Comparison of ENCODE assay signal across 8 cellular contexts in the genomic region with DNA sequence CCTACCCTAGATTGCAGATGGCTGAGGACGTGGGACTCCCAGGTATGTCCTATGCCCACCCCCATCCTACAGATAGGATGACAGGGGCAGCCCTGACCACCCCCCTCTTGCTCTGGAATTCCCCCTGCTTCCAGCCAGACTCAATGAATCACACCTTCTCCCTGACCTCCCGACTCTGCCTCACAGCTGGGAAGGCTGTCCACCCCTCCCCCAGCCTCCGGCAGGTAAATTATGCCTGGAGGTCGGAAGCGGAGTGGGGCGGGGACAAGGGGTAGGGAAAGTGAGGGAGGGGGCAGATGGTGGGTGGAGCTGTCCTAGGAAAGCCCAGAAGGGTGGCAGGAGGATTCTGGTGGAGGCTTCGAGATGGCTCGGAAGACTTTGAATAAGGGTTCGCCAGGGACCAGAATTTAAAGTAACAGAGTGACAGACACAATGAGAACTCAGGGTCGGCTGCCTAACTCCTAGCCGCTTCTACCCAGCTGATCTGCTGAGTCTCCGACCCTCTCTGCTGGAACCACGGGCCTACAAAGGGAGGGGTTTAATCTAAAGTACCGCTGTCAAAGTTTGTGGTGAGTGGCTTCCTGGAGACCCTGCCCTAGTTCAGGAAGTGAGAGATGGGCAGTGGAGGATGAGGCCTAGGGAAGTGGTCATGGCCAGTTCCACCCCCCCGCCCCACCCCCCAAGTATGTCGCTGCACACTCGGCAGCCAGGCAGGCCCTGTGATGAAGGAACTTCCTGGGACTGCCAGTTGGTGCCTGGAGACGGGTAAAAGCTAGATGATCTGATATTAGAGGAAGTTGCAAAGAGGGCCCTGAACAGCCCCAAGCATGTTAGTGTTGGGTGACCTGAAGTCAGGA. TPM values are rescaled to one million over a fixed set of nuclear protein-coding genes. Genes with fewer than 3 reads are reported as not detected.
DNase-seq lines count a peak whose midpoint lies in the region; ATAC-seq and TF ChIP-seq lines count a peak whose summit lies in the region.

No MANE protein-coding gene starts in this region.

- H3K4me1 ChIP-seq in GM23248 (ENCODE audit: insufficient read depth) (peaks cover 10% of the 10 kb centered on the region), RWPE2 (ENCODE audit: insufficient read depth, poor library complexity, severe bottlenecking) (peaks cover 51% of the 10 kb centered on the region), ectodermal cell (ENCODE audit: control insufficient read depth, insufficient read depth, low read length) (peaks cover 43% of the 10 kb centered on the region), MM.1S (ENCODE audit: low read length) (no peaks in the 10 kb centered on the region)

- H3K4me2 ChIP-seq in GM23248 (ENCODE audit: unreplicated experiment) (peak overlapping the region; percentile 17), MM.1S (ENCODE audit: low read depth, low read length) (no peak overlapping the region)

- H2AFZ ChIP-seq in GM23248, result no peak overlapping the region
- no peak overlapping the region for H2AFZ ChIP-seq in MM.1S (ENCODE audit: low read length)

- no peaks in the 10 kb centered on the region for H3K27me3 Mint-ChIP-seq in mesothelial cell of epicardium (ENCODE audit: low read depth)

- H3K36me3 ChIP-seq in GM23248 (ENCODE audit: low read depth), result no peaks in the 10 kb centered on the region
- H3K36me3 ChIP-seq in RWPE2 (ENCODE audit: low read depth), result peaks cover 59% of the 10 kb centered on the region
- peaks cover 8% of the 10 kb centered on the region for H3K36me3 ChIP-seq in ectodermal cell (ENCODE audit: control insufficient read depth, insufficient read depth, low read length)
- H3K36me3 ChIP-seq in MM.1S (replicated peaks; ENCODE audit: insufficient read depth, low read length), result no peaks in the 10 kb centered on the region

- H3K9me3 Mint-ChIP-seq in mesothelial cell of epicardium, result peaks cover 17% of the 10 kb centered on the region

- peaks cover 18% of the 10 kb centered on the region for H3K36me3 Mint-ChIP-seq in mesothelial cell of epicardium

- H3K9me2 ChIP-seq in GM23248 (ENCODE audit: insufficient read depth) (no peaks in the 10 kb centered on the region), MM.1S (replicated peaks; ENCODE audit: insufficient read depth, low read length) (no peaks in the 10 kb centered on the region)

- peak overlapping the region; percentile 39 for H3K4me3 Mint-ChIP-seq in mesothelial cell of epicardium

- WGBS in GM23248 (ENCODE audit: low coverage in 1 of 2, low lambda C conversion rate in 2 of 2, missing lambda C conversion rate in 2 of 2), 2 experiments, result 51 to 53% methylated on average over 13 to 18 of the region's 18 CpGs
- 6 to 8% methylated on average over 17 to 18 of the region's 18 CpGs for WGBS in ectodermal cell, 2 experiments

- H3K27me3 ChIP-seq in GM23248 (replicated peaks; ENCODE audit: insufficient read depth), result no peaks in the 10 kb centered on the region
- no peaks in the 10 kb centered on the region for H3K27me3 ChIP-seq in RWPE2 (ENCODE audit: insufficient read depth, poor library complexity, severe bottlenecking)
- peaks cover 6% of the 10 kb centered on the region for H3K27me3 ChIP-seq in ectodermal cell (ENCODE audit: control insufficient read depth, insufficient read depth, low read length, poor library complexity, severe bottlenecking)
- peaks cover 13% of the 10 kb centered on the region; the same call in 1 of the 2 replicates for H3K27me3 ChIP-seq in MM.1S (replicated peaks; ENCODE audit: insufficient read depth, low read length)

- H4K20me1 ChIP-seq in GM23248 (ENCODE audit: insufficient read depth) (no peaks in the 10 kb centered on the region), MM.1S (ENCODE audit: insufficient read depth, low read length) (no peaks in the 10 kb centered on the region)

- ATAC-seq in RWPE2 (ENCODE audit: low read depth), result peak; percentile 44
- ATAC-seq in HG02852 (IDR thresholded peaks at IDR 0.05; ENCODE audit: unreplicated experiment), result no peak
- ATAC-seq in HG03095 (IDR thresholded peaks at IDR 0.05; ENCODE audit: unreplicated experiment), result no peak

- no peak overlapping the region for H3K9ac ChIP-seq in GM23248
- H3K9ac ChIP-seq in MM.1S (ENCODE audit: low read length), result no peak overlapping the region

- DNase-seq in GM23248 (peak; percentile 42), RWPE2 (ENCODE audit: low spot score) (peak; percentile 97), mesothelial cell of epicardium (ENCODE audit: low spot score in 2 of 2, unreplicated experiment in 2 of 2) (no peak), MM.1S (no peak), OCI-M2 (lab: John Stamatoyannopoulos, UW; ENCODE audit: unreplicated experiment) (no peak)

- no peaks in the 10 kb centered on the region for H3K9me3 ChIP-seq in GM23248 (ENCODE audit: low read depth)
- H3K9me3 ChIP-seq in RWPE2 (ENCODE audit: severe bottlenecking), result peaks cover 12% of the 10 kb centered on the region
- no peaks in the 10 kb centered on the region for H3K9me3 ChIP-seq in ectodermal cell (ENCODE audit: control insufficient read depth, low read length)
- H3K9me3 ChIP-seq in MM.1S (replicated peaks; ENCODE audit: insufficient read depth, low read length), result no peaks in the 10 kb centered on the region

- H3K4me1 Mint-ChIP-seq in mesothelial cell of epicardium, result peaks cover 52% of the 10 kb centered on the region

- peaks cover 3% of the 10 kb centered on the region; the same call in 1 of the 2 replicates for H3F3A ChIP-seq in GM23248 (ENCODE audit: insufficient read depth)
- no peaks in the 10 kb centered on the region for H3F3A ChIP-seq in MM.1S (ENCODE audit: insufficient read depth, low read length)

- H3K4me3 ChIP-seq in GM23248 (no peak overlapping the region), RWPE2 (ENCODE audit: severe bottlenecking) (peak overlapping the region; percentile 8), ectodermal cell (ENCODE audit: insufficient read depth, low read depth, low read length) (peak overlapping the region; percentile 18), MM.1S (ENCODE audit: low read length) (no peak overlapping the region)

- TF ChIP-seq CTCF in RWPE2 (IDR thresholded peaks at IDR 0.05; ENCODE audit: poor library complexity, severe bottlenecking) (no peak), mesothelial cell of epicardium (IDR thresholded peaks at IDR 0.05; ENCODE audit: unreplicated experiment) (no peak), MM.1S (IDR thresholded peaks at IDR 0.05; ENCODE audit: low read length) (no peak)

- H3K79me2 ChIP-seq in GM23248 (ENCODE audit: insufficient read depth), result no peaks in the 10 kb centered on the region
- H3K79me2 ChIP-seq in MM.1S (ENCODE audit: low read length), result no peaks in the 10 kb centered on the region

- H3K27ac Mint-ChIP-seq in mesothelial cell of epicardium, result peak overlapping the region; percentile 70

- in situ Hi-C loops in GM23248 (cut with MboI), result no loop called here

- no peak overlapping the region for H3K27ac ChIP-seq in GM23248
- H3K27ac ChIP-seq in RWPE2 (ENCODE audit: poor library complexity, severe bottlenecking), result peak overlapping the region; percentile 90
- peak overlapping the region; percentile 56 for H3K27ac ChIP-seq in ectodermal cell (ENCODE audit: insufficient read depth, low read depth, low read length, poor library complexity, severe bottlenecking)
- no peak overlapping the region for H3K27ac ChIP-seq in MM.1S (ENCODE audit: low read length)

RNA-seq across cellular contexts. Expression of gene PLEKHG3, which starts 4.2 kb away (rescaled TPM):
- 4.6 and 6.9 TPM in 2 replicates for total RNA-seq in GM23248 (2014; rRNA removed; shearing (Covaris generic))
- polyA plus RNA-seq in GM23248 (2016; fragmentation: Nextera tagmentation; extraction: Ambion mirVana), result 2.1 and 2.4 TPM in 2 replicates
- 81.4 TPM for polyA plus RNA-seq in ectodermal cell (2013, experiment 1 of 4)
- polyA plus RNA-seq in ectodermal cell (2013, experiment 2 of 4), result 114 TPM
- 64.1 TPM for polyA plus RNA-seq in ectodermal cell (2013, experiment 3 of 4)
- polyA plus RNA-seq in ectodermal cell (2013, experiment 4 of 4), result 62.5 TPM
- total RNA-seq in mesothelial cell of epicardium, result 141 to 142 TPM (median 142 TPM) in 3 replicates

Comparison
In these comparisons a context has a peak if more than half of its experiments do, and no peak if none do; other contexts are left out.
1. DNase-seq: peak in GM23248 (single experiment) and RWPE2 (single experiment); none in mesothelial cell of epicardium (0 of 2), MM.1S (single experiment) and OCI-M2 (single experiment).
2. H3K27ac ChIP-seq: peak in RWPE2 (single experiment) and ectodermal cell (single experiment); none in GM23248 (single experiment) and MM.1S (single experiment).
3. H3K4me3 ChIP-seq: peak in RWPE2 (single experiment) and ectodermal cell (single experiment); none in GM23248 (single experiment) and MM.1S (single experiment).
4. RNA of gene PLEKHG3, which starts 4.2 kb away (total RNA-seq): 141 to 142 TPM in mesothelial cell of epicardium; 4.6 to 6.9 TPM in GM23248; every median in the first group is over 10 times any median in the second.